ENCODE assay signal across 33 cellular contexts in genomic region chr18:54130631-54131030, GRCh38.
DNase-seq lines count a peak whose midpoint lies in the region; ATAC-seq, FAIRE-seq and TF ChIP-seq lines count a peak whose summit lies in the region.
"Had no signal": no experiment of that assay in that cellular context is flagged by ENCODE, and none has a peak within 500 bp of the region (broad histone marks: within the 10 kb centered on the region; RNA-seq: fewer than 3 reads in every experiment).

No MANE protein-coding gene starts in this region.

- H3K4me3 ChIP-seq in BLaER1 treated with 17β-estradiol and CSF1 and Interleukin-3, amounts not matched to agents 10 nM and 100 nM: no peak overlapping the region
- H3K4me3 ChIP-seq in small intestine (ENCODE audit: low read depth in 1 of 2, low read length in 2 of 2): no peak overlapping the region
- H3K4me3 ChIP-seq: K562, left ventricle myocardium inferior, MG63, psoas muscle, sigmoid colon, upper lobe of left lung had no signal

- peaks cover 6 to 31% (median 19%) of the 10 kb centered on the region in 10 experiments for H3K4me1 ChIP-seq in BLaER1 treated with 17β-estradiol and CSF1 and Interleukin-3, amounts not matched to agents 10 nM and 100 nM
- no peaks in the 10 kb centered on the region for H3K4me1 ChIP-seq in small intestine (ENCODE audit: control insufficient read depth in 2 of 2, insufficient read depth in 1 of 2, low read depth in 1 of 2, low read length in 1 of 2)
- H3K4me1 ChIP-seq: psoas muscle, sigmoid colon, upper lobe of left lung had no signal

- H3K27ac ChIP-seq in BLaER1 treated with 17β-estradiol and CSF1 and Interleukin-3, amounts not matched to agents 10 nM and 100 nM: no peak overlapping the region
- H3K27ac ChIP-seq in small intestine (ENCODE audit: low read depth in 1 of 2, low read length in 1 of 2): no peak overlapping the region
- H3K27ac ChIP-seq: left ventricle myocardium inferior, psoas muscle, sigmoid colon, upper lobe of left lung had no signal

- FAIRE-seq in GM12891 (lab: Jason Lieb, UNC): no peak
- FAIRE-seq in small intestine (lab: Jason Lieb, UNC): no peak
- FAIRE-seq: K562 had no signal

- H3K27me3 Mint-ChIP-seq in HFFc6 (ENCODE audit: insufficient read depth) (no peaks in the 10 kb centered on the region), WTC11 (ENCODE audit: low read depth) (no peaks in the 10 kb centered on the region)
- no peaks in the 10 kb centered on the region for H3K27me3 Mint-ChIP-seq in activated T-helper 2 cell treated with anti-CD3 and anti-CD28 coated beads, Interferon-gamma antibody, Interleukin-2, Interleukin-4, amounts not matched to agents 10 μg/mL and 5 μg/mL and 100 μg/mL, durations not matched to agents 14 hours and 24 hours and 36 hours (ENCODE audit: low read depth)
- H3K27me3 Mint-ChIP-seq: activated naive CD4-positive, alpha-beta T cell treated with anti-CD3 and anti-CD28 coated beads, Interleukin-2, amount 50 U/mL, for 24 hours; activated T-helper 17 cell treated with anti-CD3 and anti-CD28 coated beads, Interleukin-2, amount 50 U/mL, for 72 hours; central memory CD8-positive, alpha-beta T cell; naive thymus-derived CD4-positive, alpha-beta T cell had no signal

- no peak for TF ChIP-seq POLR2A in GM12891 (IDR thresholded peaks at IDR 0.05; ENCODE audit: low read depth, low read length)

- CTCF ChIA-PET in WTC11 (lab: Charles Lee): no interaction called here

- no peak overlapping the region; the same call in 1 of the 2 replicates for H3K4me3 Mint-ChIP-seq in HFFc6
- no peak overlapping the region for H3K4me3 Mint-ChIP-seq in WTC11
- no peak overlapping the region for H3K4me3 Mint-ChIP-seq in activated T-helper 2 cell treated with anti-CD3 and anti-CD28 coated beads, Interferon-gamma antibody, Interleukin-2, Interleukin-4, amounts not matched to agents 10 μg/mL and 5 μg/mL and 100 μg/mL, durations not matched to agents 14 hours and 24 hours and 36 hours (ENCODE audit: low read depth)
- H3K4me3 Mint-ChIP-seq: activated CD8-positive, alpha-beta T cell treated with anti-CD3 and anti-CD28 coated beads, Interleukin-2, amount 10 ng/mL, durations not matched to agents 7 days and 5 days; activated naive CD4-positive, alpha-beta T cell treated with anti-CD3 and anti-CD28 coated beads, Interleukin-2, amount 50 U/mL, for 24 hours; activated T-helper 17 cell treated with anti-CD3 and anti-CD28 coated beads, Interleukin-2, amount 50 U/mL, for 72 hours; central memory CD8-positive, alpha-beta T cell; dendritic cell treated with granulocyte-macrophage colony-stimulating factor and Interleukin-4, amounts not matched to agents 40 ng/mL and 50 ng/mL, for 4 days; naive thymus-derived CD4-positive, alpha-beta T cell; stimulated activated effector memory CD8-positive, alpha-beta T cell treated with anti-CD3 and anti-CD28 coated beads, Interleukin-12 subunit alpha, Interleukin-12 subunit beta, amount 100 ng/mL, for 72 hours had no signal

- no peak overlapping the region for H3K9ac ChIP-seq in BLaER1 treated with 17β-estradiol and CSF1 and Interleukin-3, amounts not matched to agents 10 nM and 100 nM

- ATAC-seq in WTC11 (peak; percentile 47), HG02763 (IDR thresholded peaks at IDR 0.05; ENCODE audit: unreplicated experiment) (no peak)
- ATAC-seq: activated CD8-positive, alpha-beta T cell treated with anti-CD3 and anti-CD28 coated beads, Interleukin-2, amount 10 ng/mL, durations not matched to agents 7 days and 5 days; HCT116; K562; naive thymus-derived CD4-positive, alpha-beta T cell; psoas muscle had no signal

- no peak for TF ChIP-seq CTCF in HFFc6 (IDR thresholded peaks at IDR 0.05)
- no peak for TF ChIP-seq CTCF in WTC11 (IDR thresholded peaks at IDR 0.05)

- POLR2A ChIA-PET in WTC11 (lab: Charles Lee): no interaction called here

- H3K4me1 Mint-ChIP-seq in HFFc6 (ENCODE audit: low read depth) (peaks cover 39% of the 10 kb centered on the region), WTC11 (peaks cover 35% of the 10 kb centered on the region)
- peaks cover 17% of the 10 kb centered on the region for H3K4me1 Mint-ChIP-seq in activated T-helper 2 cell treated with anti-CD3 and anti-CD28 coated beads, Interferon-gamma antibody, Interleukin-2, Interleukin-4, amounts not matched to agents 10 μg/mL and 5 μg/mL and 100 μg/mL, durations not matched to agents 14 hours and 24 hours and 36 hours (ENCODE audit: low read depth)

- no peaks in the 10 kb centered on the region for H3K27me3 ChIP-seq in BLaER1 treated with 17β-estradiol and CSF1 and Interleukin-3, amounts not matched to agents 10 nM and 100 nM
- H3K27me3 ChIP-seq in small intestine (ENCODE audit: control insufficient read depth in 2 of 2, insufficient read depth in 2 of 2, low read length in 2 of 2): no peaks in the 10 kb centered on the region
- H3K27me3 ChIP-seq: MG63, sigmoid colon, upper lobe of left lung had no signal

- intact Hi-C loops in activated T-helper 2 cell treated with anti-CD3 and anti-CD28 coated beads, Interferon-gamma antibody, Interleukin-2, Interleukin-4, amounts not matched to agents 10 μg/mL and 5 μg/mL and 100 μg/mL, durations not matched to agents 14 hours and 24 hours and 36 hours (cut with micrococcal nuclease): no loop called here

- H3K9me3 ChIP-seq in BLaER1 treated with 17β-estradiol and CSF1 and Interleukin-3, amounts not matched to agents 10 nM and 100 nM (replicated peaks in 1 of 11): no peaks in the 10 kb centered on the region
- no peaks in the 10 kb centered on the region for H3K9me3 ChIP-seq in small intestine (ENCODE audit: control insufficient read depth, low read depth)
- H3K9me3 ChIP-seq: left ventricle myocardium inferior, MG63, psoas muscle, sigmoid colon, upper lobe of left lung had no signal

- no peaks in the 10 kb centered on the region for H4K20me1 ChIP-seq in BLaER1 treated with 17β-estradiol and CSF1 and Interleukin-3, amounts not matched to agents 10 nM and 100 nM

- peak overlapping the region; percentile 19; the same call in 1 of the 2 replicates for H3K27ac Mint-ChIP-seq in HFFc6
- H3K27ac Mint-ChIP-seq in WTC11: no peak overlapping the region; the same call in 1 of the 2 replicates
- H3K27ac Mint-ChIP-seq in activated T-helper 2 cell treated with anti-CD3 and anti-CD28 coated beads, Interferon-gamma antibody, Interleukin-2, Interleukin-4, amounts not matched to agents 10 μg/mL and 5 μg/mL and 100 μg/mL, durations not matched to agents 14 hours and 24 hours and 36 hours: no peak overlapping the region
- H3K27ac Mint-ChIP-seq: activated CD8-positive, alpha-beta T cell treated with anti-CD3 and anti-CD28 coated beads, Interleukin-2, amount 10 ng/mL, durations not matched to agents 7 days and 5 days; activated naive CD4-positive, alpha-beta T cell treated with anti-CD3 and anti-CD28 coated beads, Interleukin-2, amount 50 U/mL, for 24 hours; dendritic cell treated with granulocyte-macrophage colony-stimulating factor and Interleukin-4, amounts not matched to agents 40 ng/mL and 50 ng/mL, for 4 days; stimulated activated effector memory CD8-positive, alpha-beta T cell treated with anti-CD3 and anti-CD28 coated beads, Interleukin-12 subunit alpha, Interleukin-12 subunit beta, amount 100 ng/mL, for 72 hours had no signal

- DNase-seq in HFFc6: no peak
- no peak for DNase-seq in WTC11 (ENCODE audit: low spot score)
- peak; percentile 56 for DNase-seq in myocyte (ENCODE audit: low read depth)
- no peak for DNase-seq in GM12891 (ENCODE audit: insufficient read length, low spot score)
- DNase-seq in small intestine: no peak
- DNase-seq in activated T-helper 2 cell treated with anti-CD3 and anti-CD28 coated beads, Interferon-gamma antibody, Interleukin-2, Interleukin-4, amounts not matched to agents 10 μg/mL and 5 μg/mL and 100 μg/mL, durations not matched to agents 14 hours and 24 hours and 36 hours (ENCODE audit: low spot score): no peak
- DNase-seq: activated CD8-positive, alpha-beta T cell treated with anti-CD3 and anti-CD28 coated beads, Interleukin-2, amount 10 ng/mL, durations not matched to agents 7 days and 5 days; aorta; foreskin fibroblast; head of caudate nucleus; islet precursor cell; left ventricle myocardium inferior; MG63; naive thymus-derived CD4-positive, alpha-beta T cell; NCI-H1105; NCI-H2029; NCI-H524; nucleus accumbens; psoas muscle; Right ventricle myocardium superior; sigmoid colon; stimulated activated CD4-positive, alpha-beta T cell treated with anti-CD3 and anti-CD28 coated beads, Interleukin-15, amount 100 ng/mL, for 24 hours; T-helper 2 cell had no signal

- H3K9me3 Mint-ChIP-seq in HFFc6: no peaks in the 10 kb centered on the region
- peaks cover 12% of the 10 kb centered on the region; the same call in 1 of the 2 replicates for H3K9me3 Mint-ChIP-seq in WTC11
- H3K9me3 Mint-ChIP-seq in activated T-helper 2 cell treated with anti-CD3 and anti-CD28 coated beads, Interferon-gamma antibody, Interleukin-2, Interleukin-4, amounts not matched to agents 10 μg/mL and 5 μg/mL and 100 μg/mL, durations not matched to agents 14 hours and 24 hours and 36 hours: no peaks in the 10 kb centered on the region
- H3K9me3 Mint-ChIP-seq: activated naive CD4-positive, alpha-beta T cell treated with anti-CD3 and anti-CD28 coated beads, Interleukin-2, amount 50 U/mL, for 24 hours; activated T-helper 17 cell treated with anti-CD3 and anti-CD28 coated beads, Interleukin-2, amount 50 U/mL, for 72 hours; central memory CD8-positive, alpha-beta T cell; dendritic cell treated with granulocyte-macrophage colony-stimulating factor and Interleukin-4, amounts not matched to agents 40 ng/mL and 50 ng/mL, for 4 days; naive thymus-derived CD4-positive, alpha-beta T cell; stimulated activated effector memory CD8-positive, alpha-beta T cell treated with anti-CD3 and anti-CD28 coated beads, Interleukin-12 subunit alpha, Interleukin-12 subunit beta, amount 100 ng/mL, for 72 hours had no signal

- H3K36me3 ChIP-seq in BLaER1 treated with 17β-estradiol and CSF1 and Interleukin-3, amounts not matched to agents 10 nM and 100 nM: no peaks in the 10 kb centered on the region
- H3K36me3 ChIP-seq in small intestine (ENCODE audit: control insufficient read depth in 2 of 2, insufficient read depth in 2 of 2, low read length in 2 of 2): no peaks in the 10 kb centered on the region
- H3K36me3 ChIP-seq: left ventricle myocardium inferior, MG63, sigmoid colon, upper lobe of left lung had no signal

- H3K36me3 Mint-ChIP-seq in HFFc6 (ENCODE audit: low read depth) (no peaks in the 10 kb centered on the region), WTC11 (no peaks in the 10 kb centered on the region)
- no peaks in the 10 kb centered on the region for H3K36me3 Mint-ChIP-seq in activated T-helper 2 cell treated with anti-CD3 and anti-CD28 coated beads, Interferon-gamma antibody, Interleukin-2, Interleukin-4, amounts not matched to agents 10 μg/mL and 5 μg/mL and 100 μg/mL, durations not matched to agents 14 hours and 24 hours and 36 hours (ENCODE audit: low read depth)
- H3K36me3 Mint-ChIP-seq: activated naive CD4-positive, alpha-beta T cell treated with anti-CD3 and anti-CD28 coated beads, Interleukin-2, amount 50 U/mL, for 24 hours; stimulated activated effector memory CD8-positive, alpha-beta T cell treated with anti-CD3 and anti-CD28 coated beads, Interleukin-12 subunit alpha, Interleukin-12 subunit beta, amount 100 ng/mL, for 72 hours had no signal

- peak overlapping the region in 6 of 11 experiments; percentile 55 to 67 (median 62); a peak in 4 of 22 replicates for H3K4me2 ChIP-seq in BLaER1 treated with 17β-estradiol and CSF1 and Interleukin-3, amounts not matched to agents 10 nM and 100 nM

TF ChIP-seq in GM12891, 5 proteins besides CTCF, POLR2A, EP300 and RAD21 (continues in another document):
- TF ChIP-seq SPI1 (IDR thresholded peaks at IDR 0.05; ENCODE audit: low read depth, low read length): no peak
